Comparison of ENCODE assay signal across 8 cellular contexts in the genomic region with DNA sequence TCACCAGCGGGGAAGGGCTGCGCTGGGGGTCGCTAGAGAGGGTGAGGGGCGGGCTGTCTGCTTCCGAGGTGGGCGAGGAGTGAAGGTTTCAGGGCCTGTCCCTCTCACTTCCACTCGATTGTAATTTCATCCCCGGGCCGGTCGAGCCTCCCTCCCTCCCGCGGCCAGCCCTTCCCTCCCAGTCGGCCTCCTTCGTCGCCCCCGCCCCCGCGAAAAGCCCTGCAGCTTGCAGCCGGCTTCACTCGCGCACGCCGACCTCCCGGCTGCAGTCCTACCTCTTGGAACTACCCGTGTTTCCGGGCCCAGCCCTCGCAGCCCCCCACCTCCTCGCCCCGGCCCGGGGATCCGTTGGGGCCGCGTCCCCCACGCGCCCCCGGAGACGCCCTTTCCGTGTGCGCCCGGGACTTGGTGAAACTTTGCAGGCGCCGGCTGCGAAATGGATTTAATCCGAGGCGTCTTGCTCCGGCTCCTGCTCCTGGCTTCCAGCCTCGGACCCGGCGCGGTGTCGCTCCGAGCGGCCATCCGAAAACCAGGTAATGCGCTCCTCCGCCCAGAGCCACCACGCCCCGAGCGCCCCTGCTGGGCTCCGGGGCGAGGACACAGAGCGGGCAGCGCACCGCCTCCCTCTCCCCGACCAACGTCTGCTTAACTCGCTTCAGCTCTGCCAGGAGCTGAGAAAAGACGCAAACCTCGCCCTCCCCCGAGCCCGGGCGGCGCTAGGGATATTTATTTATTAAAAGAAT. TPM values are rescaled to one million over a fixed set of nuclear protein-coding genes. Genes with fewer than 3 reads are reported as not detected.
DNase-seq lines count a peak whose midpoint lies in the region; ATAC-seq, FAIRE-seq and TF ChIP-seq lines count a peak whose summit lies in the region.

TSS of gene EGFLAM (plus strand) at position 241 of the 743 bp plus-strand sequence. CDS start at position 437, 196 bp downstream.

- ATAC-seq in K562: peak; percentile 92
- ATAC-seq in GM18907 (IDR thresholded peaks at IDR 0.05; ENCODE audit: unreplicated experiment): no peak
- no peak for ATAC-seq in GM21786 (IDR thresholded peaks at IDR 0.05; ENCODE audit: unreplicated experiment)

- H2AFZ ChIP-seq in K562 (ENCODE audit: low read depth, low read length): no peak within 1 kb of the TSS

- in situ Hi-C loops in K562 (cut with MboI): no loop called here

- H3K9me3 Mint-ChIP-seq in Calu3 (ENCODE audit: low read depth, unreplicated experiment): no peaks in the 10 kb centered on the region

- DNase-seq in Calu3 (peak; percentile 18), MG63 (peak; percentile 39), K562 (ENCODE audit: extremely low read depth in 1 of 4, low spot score in 3 of 4) (peak in 3 of 4 experiments; percentile 23 to 35 (median 29)), left kidney (ENCODE audit: low read depth, low spot score) (peak; percentile 94), thyroid gland (peak; percentile 13 to 19), RCC 7860 (ENCODE audit: low spot score) (no peak)

- H3K27ac ChIP-seq in K562 (ENCODE audit: extremely low read depth, low read depth, low read length) (no peak within 1 kb of the TSS), thyroid gland (no peak within 1 kb of the TSS)

- peak within 1 kb of the TSS in 1 of 2 experiments; percentile 61; a peak in 1 of 4 replicates for H3K9ac ChIP-seq in K562 (ENCODE audit: insufficient read depth in 1 of 2, low read depth in 2 of 2, low read length in 2 of 2)

- H3K9me3 ChIP-seq in MG63 (no peaks in the 10 kb centered on the region), K562 (replicated peaks; ENCODE audit: control insufficient read depth, insufficient read depth, low read depth, low read length) (no peaks in the 10 kb centered on the region), thyroid gland (no peaks in the 10 kb centered on the region)

- no peaks in the 10 kb centered on the region for H3K4me1 Mint-ChIP-seq in Calu3 (ENCODE audit: low read depth, unreplicated experiment)

- H3K27ac Mint-ChIP-seq in Calu3 (ENCODE audit: unreplicated experiment): no peak within 1 kb of the TSS

- no peak within 1 kb of the TSS for H3K4me3 Mint-ChIP-seq in Calu3 (ENCODE audit: low read depth, unreplicated experiment)

- TF ChIP-seq RAD21 in K562 (CRISPR knock-in tag; conservative IDR thresholded peaks at IDR 0.05 in 1 of 2, IDR thresholded peaks at IDR 0.05 in 1 of 2): no peak

- peaks cover 99% of the 10 kb centered on the region for H3K27me3 Mint-ChIP-seq in Calu3 (ENCODE audit: unreplicated experiment)

- WGBS in K562 (ENCODE audit: insufficient coverage, low coverage, missing lambda C conversion rate): 4% methylated on average over 58 of the region's 73 CpGs
- WGBS in thyroid gland, 2 donors: 1 to 2% methylated on average over 23 to 52 of the region's 73 CpGs

- intact Hi-C loops in Calu3 (cut with micrococcal nuclease; ENCODE audit: unreplicated experiment): no loop called here
- intact Hi-C loops in K562 (cut with micrococcal nuclease): no loop called here
- intact Hi-C loops in thyroid gland (cut with DNase I): no loop called here

- H3K36me3 Mint-ChIP-seq in Calu3 (ENCODE audit: insufficient read depth, unreplicated experiment): no peaks in the 10 kb centered on the region

- no TSS peak for BruUV-seq in Calu3 (replicated peaks; lab: Mats Ljungman, UMichigan)
- BruUV-seq in K562 (replicated peaks; lab: Mats Ljungman, UMichigan): no TSS peak

- H3K4me3 ChIP-seq in MG63 (peak within 1 kb of the TSS; percentile 47), K562 (peak within 1 kb of the TSS; percentile 27; the same call in 1 of the 2 replicates), thyroid gland (replicated peaks in 1 of 3) (peak within 1 kb of the TSS in 2 of 3 donors; percentile 4 to 32)

- H3K27me3 ChIP-seq in MG63 (peaks cover 45% of the 10 kb centered on the region), K562 (ENCODE audit: control insufficient read depth in 2 of 2, insufficient read depth in 2 of 2, low read length in 2 of 2) (peaks cover 31 to 45% of the 10 kb centered on the region in 2 experiments; a peak in 4 of 5 replicates), thyroid gland (peaks cover 9% of the 10 kb centered on the region)

- no peaks in the 10 kb centered on the region for H3K79me2 ChIP-seq in K562 (ENCODE audit: control insufficient read depth, insufficient read depth, low read length)

- POLR2A ChIA-PET in K562 (lab: Yijun Ruan, JAX): interaction anchor here (0.6 to 1.3 kb wide), 3 partner anchors 13 to 959 kb away, joined by 3 to 5 read pairs (median 3); no protein-coding TSS in a partner anchor

- H3K9me1 ChIP-seq in K562 (ENCODE audit: control insufficient read depth, insufficient read depth, low read length): no peaks in the 10 kb centered on the region

- TF ChIP-seq EP300 in K562 (IDR thresholded peaks at IDR 0.05; ENCODE audit: low read length): no peak

- H3K36me3 ChIP-seq in MG63 (no peaks in the 10 kb centered on the region), K562 (ENCODE audit: control insufficient read depth, insufficient read depth, low read length) (no peaks in the 10 kb centered on the region), thyroid gland (no peaks in the 10 kb centered on the region)

- TF ChIP-seq CTCF in Calu3 (IDR thresholded peaks at IDR 0.05; ENCODE audit: unreplicated experiment) (no peak), K562 (IDR thresholded peaks at IDR 0.05 in 2 of 3, conservative IDR thresholded peaks at IDR 0.05 in 1 of 3; ENCODE audit: insufficient read depth in 2 of 3, low read depth in 1 of 3, low read length in 3 of 3) (peak; percentile 18 to 47 (median 23); a peak in 3 of 6 replicates), thyroid gland (IDR thresholded peaks at IDR 0.05) (peak in 1 of 6 experiments; percentile 33)

- FAIRE-seq in K562 (lab: Jason Lieb, UNC): no peak
- no peak for FAIRE-seq in RCC 7860 (lab: Jason Lieb, UNC)

- no peak for TF ChIP-seq POLR2A in K562 (conservative IDR thresholded peaks at IDR 0.05)
- no peak for TF ChIP-seq POLR2A in thyroid gland (IDR thresholded peaks at IDR 0.05)

- H3K4me2 ChIP-seq in K562 (ENCODE audit: insufficient read depth, low read length): no peak within 1 kb of the TSS

- no peaks in the 10 kb centered on the region for H4K20me1 ChIP-seq in K562 (replicated peaks; ENCODE audit: control insufficient read depth, insufficient read depth, low read length)

- H3K4me1 ChIP-seq in K562 (replicated peaks in 1 of 2; ENCODE audit: control insufficient read depth in 2 of 2, insufficient read depth in 2 of 2, low read length in 2 of 2): peaks cover 0 to 10% of the 10 kb centered on the region in 2 experiments; a peak in 2 of 5 replicates
- peaks cover 13 to 16% of the 10 kb centered on the region in 2 donors for H3K4me1 ChIP-seq in thyroid gland

- CTCF ChIA-PET in Calu3 (lab: Charles Lee) (interaction anchor here (0.6 kb wide), 1 partner anchor 678 kb away, joined by 3 read pairs; no protein-coding TSS in a partner anchor), K562 (lab: Yijun Ruan, JAX; ENCODE audit: low intra/inter-chr PET ratio) (no interaction called here)

TF ChIP-seq in K562, 482 proteins besides CTCF, POLR2A, EP300 and RAD21:
- TF ChIP-seq ZC3H11A (IDR thresholded peaks at IDR 0.05; ENCODE audit: low read depth, low read length) (no peak), EGR1 (conservative IDR thresholded peaks at IDR 0.05) (peak; percentile 64)

RNA-seq across cellular contexts. Expression of gene EGFLAM, which starts in this region (rescaled TPM):
- total RNA-seq in Calu3 (2022) (not detected in 2 replicates), K562 (2014; rRNA removed) (0.09 and 0.45 TPM in 2 replicates), K562 (2014; rRNA removed; fragmentation: Illumina TruSeq; extraction: Trizol) (1.3 and 1.4 TPM in 2 replicates), K562 (2015; rRNA removed; fragmentation: Illumina TruSeq; extraction: Trizol) (0.94 and 0.98 TPM in 2 replicates), K562 (2021) (0.49 and 0.74 TPM in 2 replicates), thyroid gland (1 to 10 TPM; 3.5 to 6.7 (median 6.3) TPM)
- total RNA-seq in MG63 (2014; rRNA removed; shearing (Covaris generic); ENCODE audit: low replicate concordance): not detected in 2 replicates
- total RNA-seq in K562 (2011; cell fraction: chromatin; rRNA removed; ENCODE audit: low replicate concordance): 0.56 and 1.9 TPM in 2 replicates
- total RNA-seq in K562 (2011; cell fraction: nucleolus; rRNA removed): 0.50 and 0.79 TPM in 2 replicates
- total RNA-seq in K562 (2011; cell fraction: nucleoplasm; rRNA removed): not detected in 2 replicates
- polyA plus RNA-seq in K562 (2011; rRNA removed) (0.12 and 2.5 TPM in 2 replicates), K562 (2014; fragmentation: Illumina TruSeq; extraction: Trizol) (0.91 and 1.0 TPM in 2 replicates), K562 (2014; fragmentation: Nextera tagmentation; extraction: Ambion mirVana) (1 to 10 TPM; 1.2 to 1.4 TPM), K562 (2014; rRNA removed) (0.31 and 0.89 TPM in 2 replicates)
- polyA plus RNA-seq in K562 (2011; cell fraction: cytosol; rRNA removed): 0.18 and 1.2 TPM in 2 replicates
- 2.1 TPM in 1 of 2 replicates, not detected in the other for polyA plus RNA-seq in K562 (2011; cell fraction: nucleus; rRNA removed)
- polyA plus RNA-seq in K562 (2012): 1.00 and 1.8 TPM in 2 replicates
- 1.8 TPM in 1 of 2 replicates, not detected in the other for polyA minus RNA-seq in K562 (2011; rRNA and poly(A)+ RNA removed)
- polyA minus RNA-seq in K562 (2011; cell fraction: cytosol; rRNA and poly(A)+ RNA removed): not detected in 2 replicates
- 0.22 and 0.81 TPM in 2 replicates for polyA minus RNA-seq in K562 (2011; cell fraction: nucleus; rRNA and poly(A)+ RNA removed)

Comparison
In these comparisons a context has a peak if more than half of its experiments do, and no peak if none do; other contexts are left out.
1. Peak in DNase-seq in Calu3; RNA of the gene not detected or under 1 TPM.
2. Peak in DNase-seq and H3K4me3 ChIP-seq in MG63; RNA of the gene not detected or under 1 TPM.